In genomic region chr5:109725135-109725534, GRCh38 we compare ENCODE assay signal across 29 cellular contexts.
"Had no signal": no experiment of that assay in that cellular context is flagged by ENCODE, and none has a peak within 500 bp of the region (broad histone marks: within the 10 kb centered on the region; RNA-seq: fewer than 3 reads in every experiment).

No MANE protein-coding gene starts in this region.

- H3K4me2 ChIP-seq: smooth muscle cell had no signal

- FAIRE-seq: colon, pancreas had no signal

- H3K4me3 Mint-ChIP-seq: endodermal cell; natural killer cell treated with Interleukin-12 subunit alpha and Interleukin-12 subunit beta and Interleukin-15 and Interleukin-18, amount 100 ng/mL, for 72 hours; neural crest cell; stimulated activated effector memory CD8-positive, alpha-beta T cell treated with anti-CD3 and anti-CD28 coated beads, Interleukin-12 subunit alpha, Interleukin-12 subunit beta, amount 100 ng/mL, for 72 hours had no signal

- H3K4me1 Mint-ChIP-seq: endodermal cell, neural crest cell had no signal

- H3K27me3 Mint-ChIP-seq: naive B cell; natural killer cell treated with Interleukin-12 subunit alpha and Interleukin-12 subunit beta and Interleukin-15 and Interleukin-18, amount 100 ng/mL, for 72 hours had no signal

- H3K9me3 Mint-ChIP-seq: endodermal cell; naive B cell; natural killer cell treated with Interleukin-12 subunit alpha and Interleukin-12 subunit beta and Interleukin-15 and Interleukin-18, amount 100 ng/mL, for 72 hours; stimulated activated effector memory CD8-positive, alpha-beta T cell treated with anti-CD3 and anti-CD28 coated beads, Interleukin-12 subunit alpha, Interleukin-12 subunit beta, amount 100 ng/mL, for 72 hours had no signal

- H3K27ac Mint-ChIP-seq: endodermal cell; natural killer cell treated with Interleukin-12 subunit alpha and Interleukin-12 subunit beta and Interleukin-15 and Interleukin-18, amount 100 ng/mL, for 72 hours; stimulated activated effector memory CD8-positive, alpha-beta T cell treated with anti-CD3 and anti-CD28 coated beads, Interleukin-12 subunit alpha, Interleukin-12 subunit beta, amount 100 ng/mL, for 72 hours had no signal

- H3K36me3 ChIP-seq: gastroesophageal sphincter, lower lobe of right lung, neutrophil, pancreas, thyroid gland, vagina had no signal

- H3K27ac ChIP-seq: dorsolateral prefrontal cortex, epithelial cell of prostate, foreskin keratinocyte, gastroesophageal sphincter, heart left ventricle, lower lobe of right lung, neutrophil, pancreas, stomach, thyroid gland, vagina had no signal

- ATAC-seq: esophagus mucosa; foreskin keratinocyte; gastroesophageal sphincter; left cardiac atrium; left ventricle myocardium superior; lower lobe of right lung; sciatic nerve; stimulated activated effector memory CD8-positive, alpha-beta T cell treated with anti-CD3 and anti-CD28 coated beads, Interleukin-12 subunit alpha, Interleukin-12 subunit beta, amount 100 ng/mL, for 72 hours had no signal

- H3K9me3 ChIP-seq: gastroesophageal sphincter, heart left ventricle, lower lobe of right lung, neutrophil, pancreas, stomach, thyroid gland, vagina had no signal

- H3K4me3 ChIP-seq: dorsolateral prefrontal cortex, gastroesophageal sphincter, heart left ventricle, lower lobe of right lung, pancreas, smooth muscle cell, stomach, thyroid gland, vagina had no signal

- H3K4me1 ChIP-seq: foreskin keratinocyte, gastroesophageal sphincter, heart left ventricle, lower lobe of right lung, stomach, thyroid gland, vagina had no signal

- H3K36me3 Mint-ChIP-seq: stimulated activated effector memory CD8-positive, alpha-beta T cell treated with anti-CD3 and anti-CD28 coated beads, Interleukin-12 subunit alpha, Interleukin-12 subunit beta, amount 100 ng/mL, for 72 hours had no signal

- DNase-seq: dorsolateral prefrontal cortex; effector CD4-positive, alpha-beta T cell; endodermal cell; foreskin keratinocyte; heart left ventricle; hippocampal formation; left cardiac atrium; left ventricle myocardium superior; lower lobe of right lung; naive B cell; stimulated activated CD4-positive, alpha-beta T cell treated with anti-CD3 and anti-CD28 coated beads, Interleukin-12 subunit alpha, Interleukin-12 subunit beta, amount 100 ng/mL, for 4 hours; stimulated activated CD4-positive, alpha-beta T cell treated with anti-CD3 and anti-CD28 coated beads, Interleukin-1b, Interleukin-23, amount 100 ng/mL, for 48 hours; stimulated activated CD4-positive, alpha-beta T cell treated with anti-CD3 and anti-CD28 coated beads, Interleukin-4, amount 100 ng/mL, for 24 hours; stimulated activated naive CD4-positive, alpha-beta T cell treated with Interleukin-2 at 50 U/mL for 16 hours; stomach; thyroid gland; trophoblast cell had no signal

- H3K27me3 ChIP-seq: dorsolateral prefrontal cortex, foreskin keratinocyte, gastroesophageal sphincter, heart left ventricle, neutrophil, pancreas, stomach, thyroid gland, vagina had no signal
